In the genomic region with DNA sequence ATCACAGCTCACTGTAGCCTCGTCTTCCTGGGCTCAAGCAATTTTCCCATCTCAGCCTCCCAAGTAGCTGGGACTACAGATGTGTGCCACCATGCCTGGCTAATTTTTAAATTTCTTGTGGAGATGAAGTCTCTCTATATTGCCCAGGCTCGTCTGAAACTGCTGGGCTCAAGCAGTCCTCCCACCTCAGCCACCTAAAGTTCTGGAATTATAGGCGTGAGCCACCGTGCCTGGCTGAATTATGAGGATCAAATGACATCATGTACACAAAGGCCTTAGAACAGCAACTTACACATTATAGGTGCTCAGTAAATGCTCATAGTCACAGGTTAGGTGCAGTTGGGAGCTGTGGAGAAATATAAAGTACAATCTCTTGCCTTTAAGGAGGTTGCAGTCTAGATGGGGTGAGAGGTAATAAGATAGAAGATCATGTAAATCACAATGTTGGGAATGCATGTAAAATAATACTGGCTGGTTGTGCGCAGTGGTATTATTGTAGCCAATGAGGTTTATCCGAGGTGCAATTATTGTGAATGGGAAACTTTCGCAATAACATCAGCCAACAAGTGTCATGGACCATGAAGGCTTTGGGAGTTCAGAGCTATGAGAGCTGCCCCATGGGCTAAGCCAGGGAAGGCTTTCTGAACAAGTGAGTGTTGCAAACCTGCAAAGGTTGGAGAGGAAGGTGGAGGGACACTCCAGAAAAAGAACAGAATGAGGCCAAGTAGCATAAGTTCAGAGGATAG, we compare ENCODE assay signal across 19 cellular contexts. TPM values are rescaled to one million over a fixed set of nuclear protein-coding genes. Genes with fewer than 3 reads are reported as not detected.
"Had no signal": no experiment of that assay in that cellular context is flagged by ENCODE, and none has a peak within 500 bp of the region (broad histone marks: within the 10 kb centered on the region; RNA-seq: fewer than 3 reads in every experiment).

No MANE protein-coding gene starts in this region.

- DNase-seq: activated CD4-positive, CD25-positive, alpha-beta regulatory T cell treated with anti-CD3 and anti-CD28 coated beads, Interleukin-2, amount 50 U/mL, for 72 hours; activated naive CD4-positive, alpha-beta T cell; dermis blood vessel endothelial cell; effector memory CD8-positive, alpha-beta T cell; foreskin melanocyte; head of caudate nucleus; sigmoid colon; spleen; stimulated activated naive CD8-positive, alpha-beta T cell treated with anti-CD3 and anti-CD28 coated beads, Interleukin-15, amount 100 ng/mL, for 72 hours; testis had no signal

- H3K27ac Mint-ChIP-seq: activated T-helper 1 cell treated with anti-CD3 and anti-CD28 coated beads, Interleukin-12 subunit alpha, Interleukin-12 subunit beta, Interleukin-2, Interleukin-4 antibody, amounts not matched to agents 30 ng/mL and 10 ng/mL and 1 ng/mL, durations not matched to agents 14 hours and 24 hours and 36 hours; effector memory CD8-positive, alpha-beta T cell; stimulated activated naive CD8-positive, alpha-beta T cell treated with anti-CD3 and anti-CD28 coated beads, Interleukin-15, amount 100 ng/mL, for 72 hours had no signal

- H3K36me3 ChIP-seq: ascending aorta, sigmoid colon, spleen, upper lobe of left lung had no signal

- ATAC-seq: effector memory CD8-positive, alpha-beta T cell; stimulated activated naive CD8-positive, alpha-beta T cell treated with anti-CD3 and anti-CD28 coated beads, Interleukin-15, amount 100 ng/mL, for 72 hours had no signal

- H3K27me3 ChIP-seq: ascending aorta, sigmoid colon, spleen, testis, upper lobe of left lung had no signal

- H3K4me1 ChIP-seq: ascending aorta, sigmoid colon, upper lobe of left lung had no signal

- H3K4me3 ChIP-seq: ascending aorta, sigmoid colon, spleen, testis, upper lobe of left lung had no signal

- H3K4me3 Mint-ChIP-seq: activated T-helper 1 cell treated with anti-CD3 and anti-CD28 coated beads, Interleukin-12 subunit alpha, Interleukin-12 subunit beta, Interleukin-2, Interleukin-4 antibody, amounts not matched to agents 30 ng/mL and 10 ng/mL and 1 ng/mL, durations not matched to agents 14 hours and 24 hours and 36 hours; effector memory CD8-positive, alpha-beta T cell; stimulated activated naive CD8-positive, alpha-beta T cell treated with anti-CD3 and anti-CD28 coated beads, Interleukin-15, amount 100 ng/mL, for 72 hours had no signal

- H3K9me3 Mint-ChIP-seq: activated T-helper 1 cell treated with anti-CD3 and anti-CD28 coated beads, Interleukin-12 subunit alpha, Interleukin-12 subunit beta, Interleukin-2, Interleukin-4 antibody, amounts not matched to agents 30 ng/mL and 10 ng/mL and 1 ng/mL, durations not matched to agents 14 hours and 24 hours and 36 hours; effector memory CD8-positive, alpha-beta T cell; stimulated activated naive CD8-positive, alpha-beta T cell treated with anti-CD3 and anti-CD28 coated beads, Interleukin-15, amount 100 ng/mL, for 72 hours had no signal

- H3K27ac ChIP-seq: ascending aorta, sigmoid colon, spleen, upper lobe of left lung had no signal

- H3K27me3 Mint-ChIP-seq: stimulated activated naive CD8-positive, alpha-beta T cell treated with anti-CD3 and anti-CD28 coated beads, Interleukin-15, amount 100 ng/mL, for 72 hours had no signal

- H3K9me3 ChIP-seq: ascending aorta, sigmoid colon, spleen, testis, upper lobe of left lung had no signal

RNA-seq across cellular contexts. Expression of gene CXCL17, which starts 29.8 kb away (rescaled TPM):
- total RNA-seq: activated CD8-positive, alpha-beta memory T cell treated with anti-CD3 and anti-CD28 coated beads for 36 hours; activated T-helper 1 cell treated with anti-CD3 and anti-CD28 coated beads, Interleukin-12 subunit alpha, Interleukin-12 subunit beta, Interleukin-2, Interleukin-4 antibody, amounts not matched to agents 30 ng/mL and 10 ng/mL and 1 ng/mL, durations not matched to agents 14 hours and 24 hours and 36 hours; ascending aorta; chondrocyte; dermis blood vessel endothelial cell; fibroblast of lung; osteoblast; pulmonary artery endothelial cell; sigmoid colon; spleen; testis had no signal
- polyA plus RNA-seq: fibroblast of lung, neural cell had no signal

RNA-seq across cellular contexts. Expression of gene CEACAM1, which starts 55.7 kb away (rescaled TPM):
- total RNA-seq: ascending aorta, chondrocyte, fibroblast of lung, osteoblast had no signal
